ENCODE assay signal across 17 cellular contexts in the genomic region with DNA sequence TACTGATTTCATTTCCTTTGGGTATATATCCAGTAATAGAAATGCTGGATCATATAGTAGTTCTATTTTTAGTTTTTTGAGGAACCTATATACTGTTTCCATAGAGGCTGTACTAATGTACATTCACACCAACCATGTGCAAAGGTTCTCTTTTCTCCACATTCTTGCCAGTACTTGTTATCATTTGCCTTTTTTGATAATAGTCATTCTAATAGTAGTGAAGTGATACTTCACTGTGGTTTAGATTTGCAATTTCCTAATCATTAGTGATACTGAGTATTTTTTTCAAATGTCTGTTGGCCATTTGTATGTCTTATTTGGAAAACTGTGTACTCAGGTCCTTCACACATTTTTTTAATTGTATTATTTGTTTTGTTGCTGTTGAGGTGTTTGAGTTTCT.
DNase-seq lines count a peak whose midpoint lies in the region; ATAC-seq and TF ChIP-seq lines count a peak whose summit lies in the region.
"Had no signal": no experiment of that assay in that cellular context is flagged by ENCODE, and none has a peak within 500 bp of the region (broad histone marks: within the 10 kb centered on the region; RNA-seq: fewer than 3 reads in every experiment).

No MANE protein-coding gene starts in this region.

- no peak for TF ChIP-seq CTCF in mucosa of descending colon (IDR thresholded peaks at IDR 0.05)

- no peaks in the 10 kb centered on the region for H3K9me3 ChIP-seq in mucosa of descending colon
- H3K9me3 ChIP-seq: BLaER1, Caco-2 had no signal

- no peak overlapping the region for H3K4me3 ChIP-seq in mucosa of descending colon
- H3K4me3 ChIP-seq: BLaER1, GM23248 had no signal

- intact Hi-C loops in mucosa of descending colon (cut with DNase I, micrococcal nuclease) = loop anchor here in 1 of 2 donors (10.0 kb wide), 1 partner anchor 528 kb away; no protein-coding TSS in a partner anchor

- H3K36me3 ChIP-seq in mucosa of descending colon (ENCODE audit: low read depth) = no peaks in the 10 kb centered on the region
- H3K36me3 ChIP-seq: BLaER1 had no signal

- DNase-seq in mucosa of descending colon = no peak
- no peak for DNase-seq in NCI-H446 treated with DMSO at 0.1 percent for 48 hours (lab: John Stamatoyannopoulos, UW)
- DNase-seq: Caco-2; CD4-positive, CD25-positive, alpha-beta regulatory T cell; CD8-positive, alpha-beta T cell; DMS153; DND-41; GM23248; H7 had no signal

- ATAC-seq in GM18498 (IDR thresholded peaks at IDR 0.05; ENCODE audit: unreplicated experiment) (peak; percentile 44), GM18870 (IDR thresholded peaks at IDR 0.05; ENCODE audit: unreplicated experiment) (peak; percentile 41), HG02938 (IDR thresholded peaks at IDR 0.05; ENCODE audit: unreplicated experiment) (peak; percentile 54), HG03571 (IDR thresholded peaks at IDR 0.05; ENCODE audit: unreplicated experiment) (peak; percentile 47), mucosa of descending colon (no peak), HG03108 (IDR thresholded peaks at IDR 0.05; ENCODE audit: unreplicated experiment) (no peak), GM21786 (IDR thresholded peaks at IDR 0.05; ENCODE audit: unreplicated experiment) (no peak)
- ATAC-seq: CD8-positive, alpha-beta T cell; HCT116 had no signal

- H3K4me1 ChIP-seq in mucosa of descending colon (ENCODE audit: low read depth) = no peaks in the 10 kb centered on the region
- H3K4me1 ChIP-seq: Caco-2 had no signal

Comparison
In these comparisons a context has a peak if more than half of its experiments do, and no peak if none do; other contexts are left out.
1. ATAC-seq: peak in GM18498 (single experiment), GM18870 (single experiment), HG02938 (single experiment) and HG03571 (single experiment); none in mucosa of descending colon (single experiment), HG03108 (single experiment) and GM21786 (single experiment).